8 cellular contexts compared by ENCODE assay signal in the genomic region with DNA sequence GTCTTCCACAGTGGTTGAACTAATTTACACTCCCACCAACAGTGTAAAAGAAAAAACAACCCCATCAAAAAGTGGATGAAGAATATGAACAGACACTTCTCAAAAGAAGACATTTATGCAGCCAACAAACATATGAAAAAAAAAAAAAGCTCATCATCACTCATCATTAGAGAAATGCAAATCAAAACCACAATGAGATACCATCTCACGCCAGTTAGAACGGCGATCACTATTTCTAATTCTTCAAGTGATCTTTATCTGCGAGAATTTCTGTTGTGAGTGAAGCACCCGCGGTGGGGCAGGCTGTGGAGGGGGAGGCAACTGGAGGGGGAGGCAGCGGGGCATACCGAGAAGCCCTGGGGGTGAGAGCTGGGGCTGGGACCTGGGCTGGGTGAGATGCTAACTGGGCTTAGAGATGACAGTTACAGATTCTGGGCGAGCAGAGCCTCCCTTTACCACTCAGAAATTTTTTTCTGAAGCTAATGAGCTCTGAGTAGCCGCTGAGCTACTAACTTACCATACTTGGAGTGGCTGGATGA.
DNase-seq lines count a peak whose midpoint lies in the region; ATAC-seq lines count a peak whose summit lies in the region.
"Not testable (repeated sequence)": the region's sequence is repeated elsewhere in the genome, so short reads cannot be mapped to it uniquely, and the experiment has no call there.

No MANE protein-coding gene starts in this region.

- ATAC-seq in T-cell (replicated peaks in 1 of 4) = not testable (repeated sequence)
- peak; percentile 4 for ATAC-seq in effector memory CD8-positive, alpha-beta T cell (replicated peaks)

- H3K27me3 ChIP-seq in CD4-positive, alpha-beta memory T cell (ENCODE audit: insufficient read depth, low read length) = not testable (repeated sequence)

- peak overlapping the region in 6 of 8 donors; percentile 40 to 87 (median 67) for H3K4me3 Mint-ChIP-seq in CD4-positive, alpha-beta memory T cell
- H3K4me3 Mint-ChIP-seq in T-cell = peak overlapping the region in 1 of 3 donors; percentile 6
- peak overlapping the region; percentile 43 to 51 for H3K4me3 Mint-ChIP-seq in effector memory CD8-positive, alpha-beta T cell

- not testable (repeated sequence) for H3K27me3 Mint-ChIP-seq in CD4-positive, alpha-beta memory T cell; T-cell; effector memory CD8-positive, alpha-beta T cell

- CTCF ChIA-PET in CD4-positive, alpha-beta memory T cell (lab: Charles Lee; ENCODE audit: partially characterized antibody) = interaction anchor here (1.1 to 2.7 kb wide), 4 partner anchors 21 to 392 kb away, joined by 3 to 12 read pairs (median 4); no protein-coding TSS in a partner anchor
- CTCF ChIA-PET in T-cell (lab: Charles Lee) = interaction anchor here in 1 of 2 donors (0.6 kb wide), 1 partner anchor 20 kb away, joined by 3 read pairs; no protein-coding TSS in a partner anchor

- intact Hi-C loops in CD4-positive, alpha-beta memory T cell (cut with micrococcal nuclease) = loop anchor here (2.0 kb wide), 1 partner anchor 119 kb away; the partner anchor contains the start of genes FAM210A and RNMT

- peaks cover 37 to 49% (median 43%) of the 10 kb centered on the region in 4 donors for H3K4me1 Mint-ChIP-seq in CD4-positive, alpha-beta memory T cell
- H3K4me1 Mint-ChIP-seq in T-cell = peaks cover 42 to 57% (median 49%) of the 10 kb centered on the region in 3 donors
- H3K4me1 Mint-ChIP-seq in effector memory CD8-positive, alpha-beta T cell (ENCODE audit: low read depth in 2 of 2) = peaks cover 36 to 46% of the 10 kb centered on the region in 2 donors

- not testable (repeated sequence) for H3K27ac ChIP-seq in CD4-positive, alpha-beta memory T cell (ENCODE audit: low read depth, low read length)

- peaks cover 45% of the 10 kb centered on the region for H3K4me1 ChIP-seq in CD4-positive, alpha-beta memory T cell (ENCODE audit: insufficient read depth, low read length)

- not testable (repeated sequence) for H3K36me3 ChIP-seq in CD4-positive, alpha-beta memory T cell (ENCODE audit: insufficient read depth, low read length)

- not testable (repeated sequence) for H3K36me3 Mint-ChIP-seq in CD4-positive, alpha-beta memory T cell; T-cell
- H3K36me3 Mint-ChIP-seq in effector memory CD8-positive, alpha-beta T cell (ENCODE audit: insufficient read depth) = peaks cover 20% of the 10 kb centered on the region

- peak in 2 of 5 donors; percentile 31 to 64 for DNase-seq in CD4-positive, alpha-beta memory T cell
- DNase-seq in Jurkat, Clone E6-1 (ENCODE audit: low read depth, low spot score) = not testable (repeated sequence)
- DNase-seq in T-cell (peak in 11 of 34 experiments; percentile 12 to 40 (median 17)), activated T-helper 1 cell treated with Interleukin-2 at 50 U/mL for 16 hours (ENCODE audit: low read depth) (peak; percentile 18), ureter (ENCODE audit: low spot score) (peak; percentile 39)
- peak; percentile 45 for DNase-seq in activated CD4-positive, alpha-beta T cell treated with anti-CD3 and anti-CD28 coated beads for 48 hours
- DNase-seq in effector memory CD8-positive, alpha-beta T cell = peak in 1 of 3 experiments; percentile 33
- DNase-seq in stimulated activated CD4-positive, alpha-beta T cell treated with anti-CD3 and anti-CD28 coated beads, Interleukin-15, amount 100 ng/mL, for 24 hours = peak; percentile 50

- peak overlapping the region; percentile 20 to 94 (median 88) for H3K27ac Mint-ChIP-seq in CD4-positive, alpha-beta memory T cell
- peak overlapping the region; percentile 88 to 96 for H3K27ac Mint-ChIP-seq in T-cell
- peak overlapping the region in 1 of 2 donors; percentile 83 for H3K27ac Mint-ChIP-seq in effector memory CD8-positive, alpha-beta T cell

- not testable (repeated sequence) for H3K9me3 ChIP-seq in CD4-positive, alpha-beta memory T cell (ENCODE audit: control insufficient read depth in 1 of 2, low read length in 2 of 2)

- H3K9me3 Mint-ChIP-seq in CD4-positive, alpha-beta memory T cell; T-cell; effector memory CD8-positive, alpha-beta T cell: not testable (repeated sequence)

- H3K4me3 ChIP-seq in CD4-positive, alpha-beta memory T cell (ENCODE audit: low read length in 2 of 2) = not testable (repeated sequence)
- H3K4me3 ChIP-seq in Jurkat, Clone E6-1 (ENCODE audit: low read length) = peak overlapping the region; percentile 46

- POLR2A ChIA-PET in CD4-positive, alpha-beta memory T cell (lab: Charles Lee; ENCODE audit: partially characterized antibody) = interaction anchor here (0.7 to 1.5 kb wide), 3 partner anchors 45 to 392 kb away, joined by 3 to 5 read pairs (median 3); no protein-coding TSS in a partner anchor
- POLR2A ChIA-PET in T-cell (lab: Charles Lee) = interaction anchor here (0.6 to 0.7 kb wide), 2 partner anchors 617 to 738 kb away, joined by 3 to 4 read pairs; partner anchors contain the start of gene CEP192 (in 1 of the 2)
